ENCODE assay signal across 8 cellular contexts in genomic region chr1:111990878-111991760, GRCh38. TPM values are rescaled to one million over a fixed set of nuclear protein-coding genes. Genes with fewer than 3 reads are reported as not detected.
DNase-seq lines count a peak whose midpoint lies in the region; TF ChIP-seq lines count a peak whose summit lies in the region.

No MANE protein-coding gene starts in this region.

- H3K9me3 ChIP-seq in mesodermal cell (ENCODE audit: control insufficient read depth, low read length) = no peaks in the 10 kb centered on the region

- TF ChIP-seq CTCF in epithelial cell of proximal tubule (conservative IDR thresholded peaks at IDR 0.05; ENCODE audit: low read depth, low read length) (no peak), type B pancreatic cell (conservative IDR thresholded peaks at IDR 0.05) (peak; percentile 44)

- DNase-seq in DMS 273 (lab: John Stamatoyannopoulos, UW; ENCODE audit: unreplicated experiment) (peak; percentile 95), KBM-7 (peak; percentile 40), RPMI8226 (peak; percentile 9), epithelial cell of proximal tubule (ENCODE audit: low read depth) (no peak), type B pancreatic cell (ENCODE audit: extremely low spot score, unreplicated experiment) (no peak), GF-D8 (lab: John Stamatoyannopoulos, UW) (no peak)
- no peak for DNase-seq in stimulated activated CD4-positive, alpha-beta T cell treated with anti-CD3 and anti-CD28 coated beads, Interleukin-12 subunit alpha, Interleukin-12 subunit beta, amount 100 ng/mL, for 4 hours

- peaks cover 9% of the 10 kb centered on the region for H3K4me1 ChIP-seq in mesodermal cell (ENCODE audit: control insufficient read depth, insufficient read depth, low read length, poor library complexity, severe bottlenecking)

- H3K36me3 ChIP-seq in mesodermal cell (ENCODE audit: control insufficient read depth, insufficient read depth, low read length) = no peaks in the 10 kb centered on the region

- peak overlapping the region; percentile 44 for H3K4me3 ChIP-seq in epithelial cell of proximal tubule (ENCODE audit: low read depth, low read length)
- peak overlapping the region; percentile 38 for H3K4me3 ChIP-seq in mesodermal cell (ENCODE audit: extremely low read depth, insufficient read depth, low read length, poor library complexity, severe bottlenecking)

- no peak overlapping the region for H3K27ac Mint-ChIP-seq in type B pancreatic cell

- H3K27ac ChIP-seq in mesodermal cell (ENCODE audit: low read depth, low read length, severe bottlenecking) = no peak overlapping the region

- H3K36me3 Mint-ChIP-seq in type B pancreatic cell = no peaks in the 10 kb centered on the region

- 1% methylated on average over 22 to 29 of the region's 37 CpGs for WGBS in mesodermal cell (ENCODE audit: insufficient coverage in 2 of 2), 2 experiments

- peak overlapping the region; percentile 87 for H3K4me3 Mint-ChIP-seq in type B pancreatic cell

- in situ Hi-C loops in KBM-7 (cut with MboI; ENCODE audit: low pct_unique_long_range_greater_than_20kb, low sequenced_read_pairs) = no loop called here

- no peaks in the 10 kb centered on the region for H3K9me3 Mint-ChIP-seq in type B pancreatic cell

- no peaks in the 10 kb centered on the region for H3K4me1 Mint-ChIP-seq in type B pancreatic cell (ENCODE audit: unreplicated experiment)

- peaks cover 89% of the 10 kb centered on the region for H3K27me3 Mint-ChIP-seq in type B pancreatic cell

RNA-seq across cellular contexts. Expression of gene KCND3, which starts 1.7 kb away (rescaled TPM):
- not detected in 2 replicates for total RNA-seq in epithelial cell of proximal tubule
- polyA plus RNA-seq in mesodermal cell (2013, experiment 1 of 2) = 1.5 TPM
- polyA plus RNA-seq in mesodermal cell (2013, experiment 2 of 2) = 1.7 TPM
- 1.2 and 2.2 TPM in 2 replicates for total RNA-seq in type B pancreatic cell (ENCODE audit: low replicate concordance)

Comparison
In these comparisons a context has a peak if more than half of its experiments do, and no peak if none do; other contexts are left out.
1. DNase-seq: peak in DMS 273 (single experiment), KBM-7 (single experiment) and RPMI8226 (single experiment); none in epithelial cell of proximal tubule (single experiment), type B pancreatic cell (single experiment), stimulated activated CD4-positive, alpha-beta T cell treated with anti-CD3 and anti-CD28 coated beads, Interleukin-12 subunit alpha, Interleukin-12 subunit beta, amount 100 ng/mL, for 4 hours (single experiment) and GF-D8 (single experiment).